ENCODE assay signal across 17 cellular contexts in genomic region chr1:67752306-67752705, GRCh38.
A peak's percentile ranks its signal among the peaks of the same experiment; 100 is the strongest.
DNase-seq lines count a peak whose midpoint lies in the region; ATAC-seq, FAIRE-seq and TF ChIP-seq lines count a peak whose summit lies in the region.
"Had no signal": no experiment of that assay in that cellular context is flagged by ENCODE, and none has a peak within 500 bp of the region (broad histone marks: within the 10 kb centered on the region; RNA-seq: fewer than 3 reads in every experiment).

No MANE protein-coding gene starts in this region.

- H3K4me1 Mint-ChIP-seq in chondrocyte (ENCODE audit: low read depth): peaks cover 84% of the 10 kb centered on the region

- H3K4me1 ChIP-seq in A549 (peaks cover 57% of the 10 kb centered on the region), OCI-LY1 (ENCODE audit: insufficient read depth, low read length, severe bottlenecking) (peaks cover 93% of the 10 kb centered on the region)

- no peak for TF ChIP-seq RAD21 in A549 (conservative IDR thresholded peaks at IDR 0.05 in 1 of 2, IDR thresholded peaks at IDR 0.05 in 1 of 2)

- H3K79me2 ChIP-seq in OCI-LY1 (ENCODE audit: insufficient read depth, low read length): no peaks in the 10 kb centered on the region

- H3F3A ChIP-seq in OCI-LY1 (ENCODE audit: insufficient read depth, low read length): no peaks in the 10 kb centered on the region

- H3K27ac ChIP-seq in A549 (peak overlapping the region; percentile 89 to 94; a peak in 5 of 6 replicates), OCI-LY1 (ENCODE audit: low read depth, low read length, poor library complexity, severe bottlenecking) (peak overlapping the region; percentile 13)

- no peak for DNase-seq in A549 (ENCODE audit: low read depth in 1 of 2, low spot score in 1 of 2)
- no peak for DNase-seq in chondrocyte (ENCODE audit: low spot score)
- DNase-seq in lung microvascular endothelial cell (ENCODE audit: low read depth in 2 of 2): peak; percentile 58 to 76
- no peak for DNase-seq in iPS-NIHi7 (ENCODE audit: extremely low spot score)
- DNase-seq in NCI-H345 (lab: John Stamatoyannopoulos, UW): no peak
- DNase-seq: activated CD4-positive, alpha-beta T cell treated with anti-CD3 and anti-CD28 coated beads for 1 hour; activated naive CD4-positive, alpha-beta T cell treated with anti-CD3 and anti-CD28 coated beads, Interleukin-2, amount 50 U/mL, for 16 hours; hippocampal formation; NCI-H1694 treated with DMSO at 0.1 percent for 48 hours; NCI-H69; stimulated activated CD8-positive, alpha-beta memory T cell treated with anti-CD3 and anti-CD28 coated beads, Interleukin-4, amount 100 ng/mL, for 48 hours had no signal

- no peak overlapping the region for H2AFZ ChIP-seq in OCI-LY1 (ENCODE audit: low read length)

- no peaks in the 10 kb centered on the region for H3K9me3 Mint-ChIP-seq in chondrocyte (ENCODE audit: low read depth)
- H3K9me3 Mint-ChIP-seq: T-helper 1 cell treated with Interleukin-12 subunit alpha and Interleukin-12 subunit beta and Interleukin-4 antibody, amounts not matched to agents 30 μg/mL and 1 μg/mL, for 36 hours had no signal

- H3K27me3 Mint-ChIP-seq in chondrocyte (ENCODE audit: low read depth): no peaks in the 10 kb centered on the region

- WGBS in A549 (ENCODE audit: missing lambda C conversion rate): 37% methylated on average over 2 of the region's 2 CpGs

- H3K4me2 ChIP-seq in A549: peak overlapping the region; percentile 97; the same call in 2 of the 3 replicates
- H3K4me2 ChIP-seq in OCI-LY1 (ENCODE audit: low read length): no peak overlapping the region

- POLR2A ChIA-PET in A549 (lab: Yijun Ruan, JAX): no interaction called here

- H3K9ac ChIP-seq in OCI-LY1 (ENCODE audit: low read length): no peak overlapping the region

- ATAC-seq in A549: no peak
- no peak for ATAC-seq in GM18511 (IDR thresholded peaks at IDR 0.05; ENCODE audit: unreplicated experiment)
- no peak for ATAC-seq in HG03196 (IDR thresholded peaks at IDR 0.05; ENCODE audit: unreplicated experiment)

- H3K36me3 ChIP-seq in OCI-LY1 (ENCODE audit: insufficient read depth, low read length): no peaks in the 10 kb centered on the region
- H3K36me3 ChIP-seq: tibial nerve had no signal

- TF ChIP-seq CTCF in A549 (IDR thresholded peaks at IDR 0.05) (no peak), OCI-LY1 (IDR thresholded peaks at IDR 0.05; ENCODE audit: low read length) (no peak), chondrocyte (IDR thresholded peaks at IDR 0.05) (no peak)

- H3K4me3 ChIP-seq in A549: no peak overlapping the region
- no peak overlapping the region for H3K4me3 ChIP-seq in OCI-LY1 (ENCODE audit: low read depth, low read length, poor library complexity, severe bottlenecking)
- H3K4me3 ChIP-seq: tibial nerve had no signal

- H3K9me3 ChIP-seq in A549: no peaks in the 10 kb centered on the region
- H3K9me3 ChIP-seq in OCI-LY1 (ENCODE audit: low read length): no peaks in the 10 kb centered on the region
- H3K9me3 ChIP-seq: tibial nerve had no signal

- CTCF ChIA-PET in A549 (lab: Yijun Ruan, JAX): interaction anchor here (0.7 to 13.3 kb wide), 10 partner anchors 10 to 368 kb away, joined by 3 to 197 read pairs (median 4); no protein-coding TSS in a partner anchor

- peak overlapping the region; percentile 99 for H3K27ac Mint-ChIP-seq in chondrocyte (ENCODE audit: unreplicated experiment)
- H3K27ac Mint-ChIP-seq: T-helper 1 cell treated with Interleukin-12 subunit alpha and Interleukin-12 subunit beta and Interleukin-4 antibody, amounts not matched to agents 30 μg/mL and 1 μg/mL, for 36 hours had no signal

- H3K9me2 ChIP-seq in OCI-LY1 (ENCODE audit: low read depth, low read length): no peaks in the 10 kb centered on the region

- no peak overlapping the region for H3K4me3 Mint-ChIP-seq in chondrocyte (ENCODE audit: unreplicated experiment)
- H3K4me3 Mint-ChIP-seq: T-helper 1 cell treated with Interleukin-12 subunit alpha and Interleukin-12 subunit beta and Interleukin-4 antibody, amounts not matched to agents 30 μg/mL and 1 μg/mL, for 36 hours had no signal

- no peak for TF ChIP-seq EP300 in A549 (IDR thresholded peaks at IDR 0.05)

- H4K20me1 ChIP-seq in OCI-LY1 (ENCODE audit: insufficient read depth, low read length): no peaks in the 10 kb centered on the region

- H3K36me3 Mint-ChIP-seq in chondrocyte (ENCODE audit: low read depth): peaks cover 4% of the 10 kb centered on the region

- FAIRE-seq in A549 (lab: Jason Lieb, UNC): no peak
- FAIRE-seq: GM18507 had no signal

- TF ChIP-seq POLR2A in A549 (IDR thresholded peaks at IDR 0.05; ENCODE audit: low read length): no peak

- no peaks in the 10 kb centered on the region for H3K27me3 ChIP-seq in OCI-LY1 (ENCODE audit: insufficient read depth, low read length)
- H3K27me3 ChIP-seq: tibial nerve had no signal

TF ChIP-seq in A549, 52 proteins besides CTCF, POLR2A, EP300 and RAD21:
- TF ChIP-seq, protein P1, sequence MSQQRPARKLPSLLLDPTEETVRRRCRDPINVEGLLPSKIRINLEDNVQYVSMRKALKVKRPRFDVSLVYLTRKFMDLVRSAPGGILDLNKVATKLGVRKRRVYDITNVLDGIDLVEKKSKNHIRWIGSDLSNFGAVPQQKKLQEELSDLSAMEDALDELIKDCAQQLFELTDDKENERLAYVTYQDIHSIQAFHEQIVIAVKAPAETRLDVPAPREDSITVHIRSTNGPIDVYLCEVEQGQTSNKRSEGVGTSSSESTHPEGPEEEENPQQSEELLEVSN (IDR thresholded peaks at IDR 0.05; ENCODE audit: borderline replicate concordance, low read depth): no peak
- TF ChIP-seq JUN (IDR thresholded peaks at IDR 0.05): no peak
- TF ChIP-seq HOXB5 (CRISPR knock-in tag; IDR thresholded peaks at IDR 0.05): no peak
- no peak for TF ChIP-seq EHMT2 (IDR thresholded peaks at IDR 0.05; ENCODE audit: low read depth)

Comparison
In these comparisons a context has a peak if more than half of its experiments do, and no peak if none do; other contexts are left out.
1. DNase-seq: peak in lung microvascular endothelial cell (2 of 2); none in A549 (0 of 2), chondrocyte (single experiment), iPS-NIHi7 (single experiment) and NCI-H345 (single experiment).